Comparison of ENCODE assay signal across 8 cellular contexts in the genomic region with DNA sequence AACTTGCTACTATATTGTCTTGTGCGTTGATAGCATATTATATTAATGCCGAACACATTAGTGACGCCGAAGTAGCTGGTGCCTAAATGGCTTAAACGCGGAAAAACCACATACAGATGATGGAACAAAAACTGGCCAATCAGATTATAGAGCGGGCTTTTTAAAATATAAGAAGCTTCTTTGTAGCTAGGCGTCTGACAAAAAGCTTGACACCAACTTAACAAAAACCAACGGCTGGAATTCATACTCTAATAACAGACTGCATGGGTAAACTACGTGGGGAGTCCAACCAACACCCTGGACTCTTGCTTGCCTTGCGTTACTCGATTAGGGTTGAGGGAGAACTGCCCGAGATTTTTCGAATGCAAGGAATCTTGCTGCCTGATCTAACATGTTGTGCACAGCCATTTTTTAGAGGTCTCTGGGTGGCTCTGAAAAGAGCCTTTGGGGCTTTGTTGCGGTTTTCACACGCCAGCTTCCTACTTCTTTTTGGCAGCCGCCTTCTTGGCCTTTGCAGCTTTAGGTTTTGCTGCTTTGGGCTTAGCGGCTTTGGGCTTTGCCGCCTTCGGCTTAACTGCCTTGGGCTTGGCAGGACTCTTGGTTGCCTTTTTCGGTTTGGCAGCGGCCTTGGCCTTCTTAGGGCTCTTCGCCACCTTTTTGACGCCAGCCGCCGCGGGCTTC. TPM values are rescaled to one million over a fixed set of nuclear protein-coding genes. Genes with fewer than 3 reads are reported as not detected.
A peak's percentile ranks its signal among the peaks of the same experiment; 100 is the strongest.
DNase-seq lines count a peak whose midpoint lies in the region; ATAC-seq and TF ChIP-seq lines count a peak whose summit lies in the region.

No MANE protein-coding gene starts in this region.

- no peaks in the 10 kb centered on the region for H3K9me3 Mint-ChIP-seq in HFFc6

- ATAC-seq in GM18868 (IDR thresholded peaks at IDR 0.05; ENCODE audit: unreplicated experiment) = no peak

- H3K36me3 Mint-ChIP-seq in HFFc6 (ENCODE audit: low read depth) = peaks cover 4% of the 10 kb centered on the region

- H3K9me3 ChIP-seq in neutrophil = no peaks in the 10 kb centered on the region

- no peaks in the 10 kb centered on the region for H3K36me3 ChIP-seq in neutrophil

- TF ChIP-seq CTCF in HFFc6 (IDR thresholded peaks at IDR 0.05) = no peak
- no peak for TF ChIP-seq CTCF in fibroblast of pulmonary artery (IDR thresholded peaks at IDR 0.05; ENCODE audit: low read length, missing control alignments)
- TF ChIP-seq CTCF in neutrophil (IDR thresholded peaks at IDR 0.05) = no peak

- H3K4me1 ChIP-seq in neutrophil (ENCODE audit: control insufficient read depth in 1 of 2, insufficient read depth in 1 of 2, low read depth in 1 of 2, low read length in 1 of 2) = peaks cover 29 to 35% of the 10 kb centered on the region in 2 experiments

- peak overlapping the region; percentile 77 for H3K27ac ChIP-seq in neutrophil

- peaks cover 12% of the 10 kb centered on the region for H3K27me3 ChIP-seq in neutrophil

- H3K4me3 ChIP-seq in fibroblast of pulmonary artery (replicated peaks; ENCODE audit: low read depth, low read length) = peak overlapping the region; percentile 68
- peak overlapping the region; percentile 71 to 75 for H3K4me3 ChIP-seq in neutrophil (ENCODE audit: low read depth in 1 of 2, low read length in 1 of 2)

- H3K4me3 Mint-ChIP-seq in HFFc6 = peak overlapping the region; percentile 93

- peaks cover 18% of the 10 kb centered on the region for H3K27me3 Mint-ChIP-seq in HFFc6 (ENCODE audit: insufficient read depth)

- peak overlapping the region; percentile 96 for H3K27ac Mint-ChIP-seq in HFFc6

- peaks cover 63% of the 10 kb centered on the region for H3K4me1 Mint-ChIP-seq in HFFc6 (ENCODE audit: low read depth)

- DNase-seq in DMS53 treated with DMSO at 0.1 percent for 48 hours (lab: John Stamatoyannopoulos, UW; ENCODE audit: unreplicated experiment) (peak; percentile 79), HFFc6 (peak; percentile 79), NCI-H748 (lab: John Stamatoyannopoulos, UW; ENCODE audit: unreplicated experiment) (peak; percentile 92), fibroblast of pulmonary artery (ENCODE audit: low read depth) (peak; percentile 73), mesenteric fat pad (ENCODE audit: low spot score) (no peak)
- DNase-seq in activated T-cell treated with anti-CD3 and anti-CD28 coated beads, Interleukin-2, amount 50 U/mL, for 1 hour = peak; percentile 57

RNA-seq across cellular contexts. Expression of gene OR2B2, which starts 45.7 kb away (rescaled TPM):
- not detected for total RNA-seq in HFFc6 (2021; fragmentation: NEBNext Ultra II Directional; extraction: Animal tissue kit (Norgen Biotek cat#: 25700))
- not detected for total RNA-seq in mesenteric fat pad
